ENCODE assay signal across 8 cellular contexts in the genomic region with DNA sequence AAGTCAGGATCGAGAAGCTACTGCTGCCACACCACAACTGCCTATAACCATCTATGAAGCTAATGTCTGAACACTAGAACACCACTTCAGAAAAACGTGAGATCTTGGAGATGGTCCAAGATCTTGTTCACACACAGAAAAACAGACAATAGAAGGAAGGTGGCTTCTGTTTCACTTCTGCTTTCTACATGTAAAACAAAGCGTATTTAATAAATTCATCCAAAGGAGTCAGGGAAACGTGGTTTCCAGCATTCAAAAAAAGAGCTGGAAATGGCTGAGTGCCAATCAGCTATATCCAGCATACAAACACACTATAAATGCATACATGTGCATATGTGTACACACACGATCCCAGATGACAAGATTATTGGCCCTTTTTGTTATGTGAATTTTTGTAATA.
DNase-seq lines count a peak whose midpoint lies in the region; ATAC-seq and TF ChIP-seq lines count a peak whose summit lies in the region.

No MANE protein-coding gene starts in this region.

- peak; percentile 77 for ATAC-seq in GM18870 (IDR thresholded peaks at IDR 0.05; ENCODE audit: unreplicated experiment)
- ATAC-seq in HG03095 (IDR thresholded peaks at IDR 0.05; ENCODE audit: unreplicated experiment) = peak; percentile 94
- no peak for ATAC-seq in sciatic nerve

- TF ChIP-seq CTCF in AG10803 (conservative IDR thresholded peaks at IDR 0.05; ENCODE audit: low read length) = no peak

- H3K4me3 ChIP-seq in AG10803 (ENCODE audit: low read length) = no peak overlapping the region

- DNase-seq in AG10803 (ENCODE audit: low read depth) (peak; percentile 6), SIG-M5 (lab: John Stamatoyannopoulos, UW) (peak; percentile 53), iPS-NIHi11 (ENCODE audit: low spot score) (no peak), SW 1271 (lab: John Stamatoyannopoulos, UW) (no peak), NCI-H146 (lab: John Stamatoyannopoulos, UW) (no peak), sciatic nerve (ENCODE audit: low spot score) (no peak)

- intact Hi-C loops in sciatic nerve (cut with DNase I) = no loop called here

Comparison
In these comparisons a context has a peak if more than half of its experiments do, and no peak if none do; other contexts are left out.
1. DNase-seq: peak in AG10803 (single experiment) and SIG-M5 (single experiment); none in iPS-NIHi11 (single experiment), SW 1271 (0 of 2), NCI-H146 (single experiment) and sciatic nerve (single experiment).